Comparison of ENCODE assay signal across 17 cellular contexts in the genomic region with DNA sequence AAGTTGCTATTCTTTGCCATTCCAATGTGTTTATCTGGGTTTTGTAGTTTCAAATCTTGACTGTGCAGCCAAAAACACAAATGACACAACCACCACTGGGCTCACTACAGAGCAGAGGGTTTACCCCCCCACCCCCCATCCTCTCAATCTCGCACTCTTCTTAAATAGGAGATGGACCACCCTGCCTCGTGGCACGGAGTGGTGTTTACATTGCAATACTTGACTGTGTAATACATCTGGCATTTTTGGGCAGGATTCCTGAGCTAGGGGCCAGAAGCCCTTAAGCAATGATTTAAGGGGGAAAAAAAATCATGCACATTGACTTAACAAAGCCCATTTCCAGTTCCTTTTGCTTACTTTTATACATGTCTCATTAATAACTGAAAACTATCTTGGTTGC. TPM values are rescaled to one million over a fixed set of nuclear protein-coding genes. Genes with fewer than 3 reads are reported as not detected.
A peak's percentile ranks its signal among the peaks of the same experiment; 100 is the strongest.
DNase-seq lines count a peak whose midpoint lies in the region; ATAC-seq and TF ChIP-seq lines count a peak whose summit lies in the region.
"Had no signal": no experiment of that assay in that cellular context is flagged by ENCODE, and none has a peak within 500 bp of the region (broad histone marks: within the 10 kb centered on the region; RNA-seq: fewer than 3 reads in every experiment).

No MANE protein-coding gene starts in this region.

- peaks cover 90% of the 10 kb centered on the region for H3K79me2 ChIP-seq in neural progenitor cell (ENCODE audit: low read depth)

- H3K27ac ChIP-seq in SJSA1, result peak overlapping the region; percentile 72
- H3K27ac ChIP-seq in neural progenitor cell, result no peak overlapping the region
- peak overlapping the region in 2 of 4 donors; percentile 10 to 48 for H3K27ac ChIP-seq in Peyer's patch
- peak overlapping the region in 1 of 5 donors; percentile 60 for H3K27ac ChIP-seq in adrenal gland
- H3K27ac ChIP-seq: lower lobe of right lung, sigmoid colon, tibial artery had no signal

- H3K27me3 Mint-ChIP-seq in neural progenitor cell (ENCODE audit: insufficient read depth, low read depth), result peaks cover 4% of the 10 kb centered on the region
- peaks cover 16% of the 10 kb centered on the region for H3K27me3 Mint-ChIP-seq in activated CD8-positive, alpha-beta memory T cell treated with anti-CD3 and anti-CD28 coated beads, Interleukin-2, amount 10 ng/mL, durations not matched to agents 7 days and 5 days

- peaks cover 99% of the 10 kb centered on the region for H4K20me1 ChIP-seq in neural progenitor cell (ENCODE audit: low read depth)

- no peak overlapping the region for H2AFZ ChIP-seq in neural progenitor cell (replicated peaks)

- peak overlapping the region; percentile 28 for H3K4me3 Mint-ChIP-seq in neural progenitor cell
- no peak overlapping the region for H3K4me3 Mint-ChIP-seq in activated CD8-positive, alpha-beta memory T cell treated with anti-CD3 and anti-CD28 coated beads, Interleukin-2, amount 10 ng/mL, durations not matched to agents 7 days and 5 days
- H3K4me3 Mint-ChIP-seq: activated B cell treated with CpG ODN at 0.5 μM for 24 hours had no signal

- H3K4me3 ChIP-seq in SJSA1 (no peak overlapping the region), fibroblast of pulmonary artery (replicated peaks; ENCODE audit: low read depth, low read length) (no peak overlapping the region), neural progenitor cell (peak overlapping the region; percentile 37), Peyer's patch (no peak overlapping the region), adrenal gland (no peak overlapping the region)
- H3K4me3 ChIP-seq: lower lobe of right lung, sigmoid colon, tibial artery had no signal

- H3F3A ChIP-seq in neural progenitor cell (ENCODE audit: low read depth), result peaks cover 44% of the 10 kb centered on the region

- no peak for TF ChIP-seq CTCF in fibroblast of pulmonary artery (IDR thresholded peaks at IDR 0.05; ENCODE audit: low read length, missing control alignments)
- no peak for TF ChIP-seq CTCF in neural progenitor cell (IDR thresholded peaks at IDR 0.05)
- TF ChIP-seq CTCF in Peyer's patch (IDR thresholded peaks at IDR 0.05), result no peak
- no peak for TF ChIP-seq CTCF in adrenal gland (IDR thresholded peaks at IDR 0.05)

- H3K4me1 ChIP-seq in SJSA1 (replicated peaks), result peaks cover 82% of the 10 kb centered on the region
- peaks cover 76% of the 10 kb centered on the region for H3K4me1 ChIP-seq in neural progenitor cell
- H3K4me1 ChIP-seq in Peyer's patch, result peaks cover 0 to 9% (median 4%) of the 10 kb centered on the region in 4 donors
- H3K4me1 ChIP-seq in adrenal gland (replicated peaks in 1 of 2), result no peaks in the 10 kb centered on the region

- H3K4me2 ChIP-seq in neural progenitor cell, result peak overlapping the region; percentile 80

- H3K4me1 Mint-ChIP-seq in neural progenitor cell, result peaks cover 86% of the 10 kb centered on the region
- peaks cover 47% of the 10 kb centered on the region for H3K4me1 Mint-ChIP-seq in activated CD8-positive, alpha-beta memory T cell treated with anti-CD3 and anti-CD28 coated beads, Interleukin-2, amount 10 ng/mL, durations not matched to agents 7 days and 5 days

- no peak overlapping the region for H3K27ac Mint-ChIP-seq in neural progenitor cell
- H3K27ac Mint-ChIP-seq in activated CD8-positive, alpha-beta memory T cell treated with anti-CD3 and anti-CD28 coated beads, Interleukin-2, amount 10 ng/mL, durations not matched to agents 7 days and 5 days, result no peak overlapping the region
- H3K27ac Mint-ChIP-seq: activated B cell treated with CpG ODN at 0.5 μM for 24 hours had no signal

- peaks cover 15% of the 10 kb centered on the region for H3K36me3 Mint-ChIP-seq in neural progenitor cell
- H3K36me3 Mint-ChIP-seq in activated CD8-positive, alpha-beta memory T cell treated with anti-CD3 and anti-CD28 coated beads, Interleukin-2, amount 10 ng/mL, durations not matched to agents 7 days and 5 days, result no peaks in the 10 kb centered on the region

- H3K36me3 ChIP-seq in SJSA1 (peaks cover 86% of the 10 kb centered on the region), neural progenitor cell (no peaks in the 10 kb centered on the region), Peyer's patch (no peaks in the 10 kb centered on the region), adrenal gland (replicated peaks in 1 of 2) (no peaks in the 10 kb centered on the region)
- H3K36me3 ChIP-seq: lower lobe of right lung, sigmoid colon had no signal

- no peak overlapping the region for H3K9ac ChIP-seq in neural progenitor cell

- intact Hi-C loops in adrenal gland (cut with DNase I), result no loop called here

- DNase-seq in AG08395 (ENCODE audit: low spot score) (peak; percentile 9), SJSA1 (ENCODE audit: low read depth in 1 of 2, low spot score in 2 of 2) (peak; percentile 93 to 97), fibroblast of pulmonary artery (ENCODE audit: low read depth) (peak; percentile 44), neural progenitor cell (ENCODE audit: low spot score) (no peak), SHP77 (lab: John Stamatoyannopoulos, UW) (no peak), Peyer's patch (no peak), adrenal gland (no peak)
- no peak for DNase-seq in activated CD8-positive, alpha-beta memory T cell treated with anti-CD3 and anti-CD28 coated beads, Interleukin-2, amount 10 ng/mL, durations not matched to agents 7 days and 5 days
- DNase-seq: activated B cell treated with CpG ODN at 0.5 μM for 24 hours; activated gamma-delta T cell; Calu3; lower lobe of right lung; MV-4-11; sigmoid colon; stimulated activated CD4-positive, alpha-beta T cell treated with anti-CD3 and anti-CD28 coated beads, Interleukin-4, amount 100 ng/mL, for 1 hour had no signal

- H3K27me3 ChIP-seq in SJSA1 (replicated peaks) (no peaks in the 10 kb centered on the region), neural progenitor cell (no peaks in the 10 kb centered on the region), Peyer's patch (no peaks in the 10 kb centered on the region), adrenal gland (no peaks in the 10 kb centered on the region)
- H3K27me3 ChIP-seq: sigmoid colon, tibial artery had no signal

- ATAC-seq in activated CD8-positive, alpha-beta memory T cell treated with anti-CD3 and anti-CD28 coated beads, Interleukin-2, amount 10 ng/mL, durations not matched to agents 7 days and 5 days, result no peak
- ATAC-seq: lower lobe of right lung had no signal

- H3K9me3 ChIP-seq in SJSA1 (replicated peaks), result no peaks in the 10 kb centered on the region
- H3K9me3 ChIP-seq in neural progenitor cell (ENCODE audit: low read depth), result no peaks in the 10 kb centered on the region
- H3K9me3 ChIP-seq in Peyer's patch, result no peaks in the 10 kb centered on the region
- H3K9me3 ChIP-seq in adrenal gland (replicated peaks in 1 of 3), result no peaks in the 10 kb centered on the region
- H3K9me3 ChIP-seq: lower lobe of right lung, sigmoid colon, tibial artery had no signal

- CTCF ChIA-PET in activated CD8-positive, alpha-beta memory T cell treated with anti-CD3 and anti-CD28 coated beads, Interleukin-2, amount 10 ng/mL, durations not matched to agents 7 days and 5 days (lab: Charles Lee), result no interaction called here

- WGBS in adrenal gland, 4 donors, result 66 to 85% (median 75%) methylated on average over 3 of the region's 3 CpGs

- no peaks in the 10 kb centered on the region for H3K9me3 Mint-ChIP-seq in neural progenitor cell
- no peaks in the 10 kb centered on the region for H3K9me3 Mint-ChIP-seq in activated CD8-positive, alpha-beta memory T cell treated with anti-CD3 and anti-CD28 coated beads, Interleukin-2, amount 10 ng/mL, durations not matched to agents 7 days and 5 days (ENCODE audit: low read depth)
- H3K9me3 Mint-ChIP-seq: activated B cell treated with CpG ODN at 0.5 μM for 24 hours, nephron had no signal

- TF ChIP-seq POLR2A in Peyer's patch (IDR thresholded peaks at IDR 0.05) (no peak), adrenal gland (IDR thresholded peaks at IDR 0.05) (no peak)

RNA-seq across cellular contexts. Expression of a gene that starts 19.0 kb away (rescaled TPM):
- total RNA-seq in SJSA1 (2014; rRNA removed; shearing (Covaris generic)), result 49.3 and 56.4 TPM in 2 replicates
- total RNA-seq in neural progenitor cell (ENCODE audit: low replicate concordance) (23.0 and 24.5 TPM in 2 replicates), Peyer's patch (10 to 100 TPM; 16.5 to 71.0 (median 24.0) TPM), adrenal gland (10 to 100 TPM in 6 of 8 donors, 1 to 10 TPM in 2; 5.7 to 29.8 (median 13.2) TPM)
- total RNA-seq in activated CD8-positive, alpha-beta memory T cell treated with anti-CD3 and anti-CD28 coated beads, Interleukin-2, amount 10 ng/mL, durations not matched to agents 7 days and 5 days, result 10 to 100 TPM; 15.2 to 17.4 TPM
- polyA plus RNA-seq in adrenal gland, result 1 to 10 TPM; 2.5 to 6.8 (median 3.7) TPM

Comparison
In these comparisons a context has a peak if more than half of its experiments do, and no peak if none do; other contexts are left out.
1. DNase-seq: peak in AG08395 (single experiment), SJSA1 (2 of 2) and fibroblast of pulmonary artery (single experiment); none in neural progenitor cell (single experiment), SHP77 (0 of 2), activated CD8-positive, alpha-beta memory T cell treated with anti-CD3 and anti-CD28 coated beads, Interleukin-2, amount 10 ng/mL, durations not matched to agents 7 days and 5 days (single experiment), Peyer's patch (0 of 3) and adrenal gland (0 of 7).